Comparison of ENCODE assay signal across 9 cellular contexts in the genomic region with DNA sequence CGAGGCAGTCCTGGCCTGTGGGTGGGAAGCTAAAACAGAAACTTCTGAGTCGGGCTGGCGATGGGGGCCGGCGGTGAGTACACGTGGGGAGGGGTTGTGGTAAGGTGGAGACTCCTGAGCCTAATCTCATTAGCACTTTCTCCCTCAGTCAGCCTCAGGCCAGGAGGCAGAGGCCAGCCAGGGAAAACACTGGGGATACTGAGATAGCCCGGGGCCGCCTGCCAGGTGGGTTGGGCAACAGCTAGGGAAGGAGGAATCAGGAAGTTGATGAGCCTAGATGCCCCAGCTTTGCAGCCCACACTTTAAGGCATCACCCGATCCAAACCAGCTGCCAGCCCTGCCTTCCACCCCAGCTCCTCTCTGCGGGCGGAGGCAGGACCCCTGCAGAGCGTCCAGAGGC. TPM values are rescaled to one million over a fixed set of nuclear protein-coding genes. Genes with fewer than 3 reads are reported as not detected.
"Had no signal": no experiment of that assay in that cellular context is flagged by ENCODE, and none has a peak within 500 bp of the region (broad histone marks: within the 10 kb centered on the region; RNA-seq: fewer than 3 reads in every experiment).

No MANE protein-coding gene starts in this region.

RNA-seq across cellular contexts. Expression of gene CXorf49, which starts 1.8 kb away (rescaled TPM):
- total RNA-seq: LHCN-M2, MCF 10A, NCI-H460, OCI-LY7, PC-9, Right ventricle myocardium inferior, RPMI7951, SJSA1 had no signal
- polyA plus RNA-seq: SK-N-SH had no signal

RNA-seq across cellular contexts. Expression of gene CXorf49B, which starts 46.8 kb away (rescaled TPM):
- total RNA-seq: LHCN-M2, MCF 10A, NCI-H460, OCI-LY7, PC-9, Right ventricle myocardium inferior, RPMI7951, SJSA1 had no signal
- polyA plus RNA-seq: SK-N-SH had no signal
